8 cellular contexts compared by ENCODE assay signal in the genomic region with DNA sequence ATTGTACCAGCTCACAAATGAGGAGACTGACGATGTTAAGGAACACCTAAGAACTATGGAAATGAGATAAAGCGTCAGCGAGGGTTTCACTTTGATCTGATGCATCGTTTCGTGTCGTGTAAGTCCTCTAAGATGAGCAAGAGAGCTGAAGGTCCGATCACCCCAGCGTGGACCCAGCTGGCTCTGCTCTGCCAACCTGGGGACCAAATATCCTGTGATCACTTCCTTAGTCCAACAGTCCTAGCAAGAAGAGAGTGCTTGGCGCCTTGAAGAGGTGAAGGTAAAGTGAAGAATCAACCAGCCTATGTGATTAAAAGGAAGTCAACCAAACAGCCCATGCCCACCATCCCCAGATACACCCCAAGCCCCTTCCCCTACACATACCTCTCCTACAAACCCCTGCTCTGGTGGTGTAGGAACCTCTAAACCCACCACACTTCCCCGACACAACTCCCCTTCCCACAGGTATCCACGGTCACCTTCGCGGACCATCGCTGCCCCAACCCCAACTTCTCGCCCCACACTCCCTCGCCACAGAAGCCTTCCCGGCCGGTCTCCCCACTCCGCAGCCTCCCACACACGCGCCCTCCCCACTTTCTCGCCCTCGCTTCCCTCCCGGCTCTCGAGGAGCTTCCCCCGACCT. TPM values are rescaled to one million over a fixed set of nuclear protein-coding genes. Genes with fewer than 3 reads are reported as not detected.
DNase-seq lines count a peak whose midpoint lies in the region; ATAC-seq, FAIRE-seq and TF ChIP-seq lines count a peak whose summit lies in the region.

No MANE protein-coding gene starts in this region.

- TF ChIP-seq RAD21 in HepG2 (CRISPR knock-in tag; IDR thresholded peaks at IDR 0.05): no peak

- peak overlapping the region; percentile 67 for H3K4me2 ChIP-seq in HepG2 (ENCODE audit: low read depth, low read length)

- no peak for TF ChIP-seq EP300 in HepG2 (IDR thresholded peaks at IDR 0.05; ENCODE audit: low read depth in 2 of 2, low read length in 2 of 2)
- no peak for TF ChIP-seq EP300 in HepG2 (CRISPR knock-in tag; IDR thresholded peaks at IDR 0.05; ENCODE audit: borderline replicate concordance)

- peak; percentile 43 for ATAC-seq in HepG2
- ATAC-seq in HG02623 (IDR thresholded peaks at IDR 0.05; ENCODE audit: unreplicated experiment): no peak

- CTCF ChIA-PET in RWPE1 (lab: Yijun Ruan, JAX) (no interaction called here), MCF 10A (lab: Yijun Ruan, JAX) (interaction anchor here (1.2 kb wide), 1 partner anchor 18 kb away, joined by 3 read pairs; no protein-coding TSS in a partner anchor), HepG2 (lab: Yijun Ruan, JAX; ENCODE audit: low intra/inter-chr PET ratio, low total read pairs) (no interaction called here)

- H3K9me3 ChIP-seq in HepG2 (ENCODE audit: low read length): no peaks in the 10 kb centered on the region

- BruUV-seq in MCF 10A (replicated peaks; lab: Mats Ljungman, UMichigan) (no TSS peak), HepG2 (replicated peaks; lab: Mats Ljungman, UMichigan) (no TSS peak)

- H3K79me2 ChIP-seq in HepG2 (ENCODE audit: insufficient read depth, low read length): peaks cover 47% of the 10 kb centered on the region

- peak overlapping the region; percentile 77 to 96 (median 95) for H3K4me3 ChIP-seq in HepG2 (replicated peaks in 1 of 3; ENCODE audit: insufficient read depth in 1 of 3, low read depth in 2 of 3, low read length in 3 of 3)

- no peak overlapping the region for H2AFZ ChIP-seq in HepG2 (ENCODE audit: low read length)

- POLR2A ChIA-PET in RWPE1 (lab: Yijun Ruan, JAX; ENCODE audit: low non-redundant PET): interaction anchor here (0.5 kb wide), 1 partner anchor 11 kb away, joined by 3 read pairs; no protein-coding TSS in a partner anchor
- POLR2A ChIA-PET in MCF 10A (lab: Yijun Ruan, JAX): interaction anchor here (0.5 to 3.8 kb wide), 23 partner anchors 8 to 227 kb away, joined by 3 to 34 read pairs (median 5); partner anchors contain the start of genes CDC123, DHTKD1 and NUDT5
- POLR2A ChIA-PET in HepG2 (lab: Yijun Ruan, JAX): interaction anchor here (0.6 to 2.6 kb wide), 13 partner anchors 8 to 342 kb away, joined by 3 to 43 read pairs (median 4); partner anchors contain the start of genes CDC123, DHTKD1 and NUDT5

- H3K4me3 Mint-ChIP-seq in MCF 10A (ENCODE audit: unreplicated experiment): peak overlapping the region; percentile 97

- H4K20me1 ChIP-seq in HepG2 (ENCODE audit: insufficient read depth, low read length): no peaks in the 10 kb centered on the region

- peaks cover 6% of the 10 kb centered on the region for H3K36me3 Mint-ChIP-seq in MCF 10A (ENCODE audit: insufficient read depth, unreplicated experiment)

- H3K27me3 Mint-ChIP-seq in MCF 10A (ENCODE audit: insufficient read depth, unreplicated experiment): no peaks in the 10 kb centered on the region

- H3K4me1 ChIP-seq in HepG2 (ENCODE audit: insufficient read depth, low read length): peaks cover 35% of the 10 kb centered on the region

- H3K27ac ChIP-seq in RWPE1: peak overlapping the region; percentile 92
- H3K27ac ChIP-seq in HepG2 (ENCODE audit: extremely low read length, insufficient read depth, low read length): peak overlapping the region; percentile 99

- H3K27ac Mint-ChIP-seq in MCF 10A (ENCODE audit: low read depth, unreplicated experiment): peak overlapping the region; percentile 100

- intact Hi-C loops in MCF 10A (cut with micrococcal nuclease) (loop anchor here (2.0 kb wide), 1 partner anchor 89 kb away; no protein-coding TSS in a partner anchor), HepG2 (cut with micrococcal nuclease; ENCODE audit: unreplicated experiment) (loop anchor here (5.0 kb wide), 1 partner anchor 85 kb away; the partner anchor contains the start of gene SEC61A2)

- TF ChIP-seq CTCF in GM20000 (IDR thresholded peaks at IDR 0.05; ENCODE audit: extremely low read depth, missing control alignments) (no peak), RWPE1 (conservative IDR thresholded peaks at IDR 0.05; ENCODE audit: low read depth) (no peak), MCF 10A (IDR thresholded peaks at IDR 0.05; ENCODE audit: unreplicated experiment) (no peak), HepG2 (CRISPR knock-in tag; IDR thresholded peaks at IDR 0.05) (no peak)

- peak; percentile 33 for DNase-seq in CD1c-positive myeloid dendritic cell (ENCODE audit: extremely low spot score)
- DNase-seq in GM20000 (ENCODE audit: low spot score): peak; percentile 26
- peak; percentile 16 for DNase-seq in RWPE1 (ENCODE audit: low spot score)
- peak; percentile 30 for DNase-seq in MCF 10A (ENCODE audit: unreplicated experiment)
- peak; percentile 33 for DNase-seq in HepG2 (ENCODE audit: low spot score)
- peak; percentile 7 to 22 (median 20) for DNase-seq in stimulated activated CD4-positive, alpha-beta T cell treated with anti-CD3 and anti-CD28 coated beads, TNF-alpha, amount 100 ng/mL, for 24 hours (ENCODE audit: low read depth in 3 of 3)
- DNase-seq in NCI-H1417 treated with DMSO at 0.1 percent for 48 hours (lab: John Stamatoyannopoulos, UW): no peak

- FAIRE-seq in HepG2 (lab: Jason Lieb, UNC): no peak

- under 1% methylated on average over 26 of the region's 26 CpGs for WGBS in HepG2 (ENCODE audit: low lambda C conversion rate)

- no peak for TF ChIP-seq POLR2A in HepG2 (IDR thresholded peaks at IDR 0.05; ENCODE audit: insufficient read depth in 1 of 2, low read depth in 2 of 2, low read length in 2 of 2)

- H3K4me1 Mint-ChIP-seq in MCF 10A (ENCODE audit: insufficient read depth, unreplicated experiment): peaks cover 12% of the 10 kb centered on the region

- H3K27me3 ChIP-seq in HepG2 (ENCODE audit: control insufficient read depth in 1 of 2, insufficient read depth in 2 of 2, low read length in 2 of 2): no peaks in the 10 kb centered on the region; a peak in 1 of 5 replicates

- peak overlapping the region; percentile 99 for H3K9ac ChIP-seq in HepG2 (ENCODE audit: insufficient read depth, low read depth, low read length)

- in situ Hi-C loops in HepG2 (cut with HindIII; ENCODE audit: extremely low pct_ligation_motif_present, low pct_unique_long_range_greater_than_20kb): no loop called here

- no peaks in the 10 kb centered on the region for H3K36me3 ChIP-seq in HepG2 (replicated peaks in 1 of 2; ENCODE audit: control insufficient read depth in 1 of 2, insufficient read depth in 2 of 2, low read length in 2 of 2)

- H3K9me3 Mint-ChIP-seq in MCF 10A (ENCODE audit: unreplicated experiment): peaks cover 8% of the 10 kb centered on the region

RNA-seq across cellular contexts. Expression of gene UPF2, which starts 0.7 kb away (rescaled TPM):
- total RNA-seq in MCF 10A (2022): 24.3 and 24.7 TPM in 2 replicates
- 14.5 and 21.8 TPM in 2 replicates for total RNA-seq in HepG2 (2016; rRNA removed; fragmentation: Illumina TruSeq; extraction: Trizol)
- total RNA-seq in HepG2 (2016; cell fraction: cytosol; rRNA removed; fragmentation: Illumina TruSeq; extraction: Trizol; ENCODE audit: low read depth): 9.1 and 11.7 TPM in 2 replicates
- total RNA-seq in HepG2 (2016; cell fraction: insoluble cytoplasmic fraction; rRNA removed; fragmentation: Illumina TruSeq; extraction: Trizol): 15.1 and 21.6 TPM in 2 replicates
- 6.1 and 6.9 TPM in 2 replicates for total RNA-seq in HepG2 (2016; cell fraction: membrane; rRNA removed; fragmentation: Illumina TruSeq; extraction: Trizol)
- 17.2 and 19.6 TPM in 2 replicates for total RNA-seq in HepG2 (2016; cell fraction: nucleus; rRNA removed; fragmentation: Illumina TruSeq; extraction: Trizol)
- 5.7 and 6.2 TPM in 2 replicates for polyA plus RNA-seq in HepG2 (2011; rRNA removed)
- 2.8 and 4.5 TPM in 2 replicates for polyA plus RNA-seq in HepG2 (2011; cell fraction: cytosol; rRNA removed)
- 3.2 and 4.2 TPM in 2 replicates for polyA plus RNA-seq in HepG2 (2011; cell fraction: nucleus; rRNA removed)
- polyA plus RNA-seq in HepG2 (2012): 8.2 and 11.6 TPM in 2 replicates
- polyA plus RNA-seq in HepG2 (2016; cell fraction: cytosol; fragmentation: Illumina TruSeq; extraction: Trizol; ENCODE audit: low read depth): 0.57 and 0.61 TPM in 2 replicates
- polyA plus RNA-seq in HepG2 (2016; cell fraction: insoluble cytoplasmic fraction; fragmentation: Illumina TruSeq; extraction: Trizol; ENCODE audit: low read depth): 15.8 and 18.5 TPM in 2 replicates
- 1.3 and 1.7 TPM in 2 replicates for polyA plus RNA-seq in HepG2 (2016; cell fraction: membrane; fragmentation: Illumina TruSeq; extraction: Trizol; ENCODE audit: low read depth)
- 14.3 and 16.1 TPM in 2 replicates for polyA plus RNA-seq in HepG2 (2016; cell fraction: nucleus; fragmentation: Illumina TruSeq; extraction: Trizol; ENCODE audit: insufficient read depth, low read depth)
- 2.5 and 5.9 TPM in 2 replicates for polyA minus RNA-seq in HepG2 (2011; rRNA and poly(A)+ RNA removed; ENCODE audit: low replicate concordance)
- polyA minus RNA-seq in HepG2 (2011; cell fraction: cytosol; rRNA and poly(A)+ RNA removed): 5.9 and 6.1 TPM in 2 replicates
- polyA minus RNA-seq in HepG2 (2011; cell fraction: nucleus; rRNA and poly(A)+ RNA removed): 18.9 and 21.9 TPM in 2 replicates

RNA-seq across cellular contexts. Expression of gene DHTKD1, which starts 26.9 kb away (rescaled TPM):
- 16.0 and 17.3 TPM in 2 replicates for total RNA-seq in MCF 10A (2022)
- total RNA-seq in HepG2 (2016; rRNA removed; fragmentation: Illumina TruSeq; extraction: Trizol): 9.6 and 10.7 TPM in 2 replicates
- total RNA-seq in HepG2 (2016; cell fraction: cytosol; rRNA removed; fragmentation: Illumina TruSeq; extraction: Trizol; ENCODE audit: low read depth): 24.3 and 27.8 TPM in 2 replicates
- 10.6 and 11.0 TPM in 2 replicates for total RNA-seq in HepG2 (2016; cell fraction: insoluble cytoplasmic fraction; rRNA removed; fragmentation: Illumina TruSeq; extraction: Trizol)
- total RNA-seq in HepG2 (2016; cell fraction: membrane; rRNA removed; fragmentation: Illumina TruSeq; extraction: Trizol): 19.5 and 22.7 TPM in 2 replicates
- 9.6 and 11.8 TPM in 2 replicates for total RNA-seq in HepG2 (2016; cell fraction: nucleus; rRNA removed; fragmentation: Illumina TruSeq; extraction: Trizol)
- 9.0 and 14.1 TPM in 2 replicates for polyA plus RNA-seq in HepG2 (2011; rRNA removed)
- 11.3 and 18.8 TPM in 2 replicates for polyA plus RNA-seq in HepG2 (2011; cell fraction: cytosol; rRNA removed)
- 6.8 and 9.1 TPM in 2 replicates for polyA plus RNA-seq in HepG2 (2011; cell fraction: nucleus; rRNA removed)
- 6.1 and 6.4 TPM in 2 replicates for polyA plus RNA-seq in HepG2 (2012)
- polyA plus RNA-seq in HepG2 (2016; cell fraction: cytosol; fragmentation: Illumina TruSeq; extraction: Trizol; ENCODE audit: low read depth): 0.53 and 0.54 TPM in 2 replicates
- 7.1 and 7.2 TPM in 2 replicates for polyA plus RNA-seq in HepG2 (2016; cell fraction: insoluble cytoplasmic fraction; fragmentation: Illumina TruSeq; extraction: Trizol; ENCODE audit: low read depth)
- 1.5 and 1.7 TPM in 2 replicates for polyA plus RNA-seq in HepG2 (2016; cell fraction: membrane; fragmentation: Illumina TruSeq; extraction: Trizol; ENCODE audit: low read depth)
- 8.5 and 11.5 TPM in 2 replicates for polyA plus RNA-seq in HepG2 (2016; cell fraction: nucleus; fragmentation: Illumina TruSeq; extraction: Trizol; ENCODE audit: insufficient read depth, low read depth)
- polyA minus RNA-seq in HepG2 (2011; rRNA and poly(A)+ RNA removed; ENCODE audit: low replicate concordance): 39.7 and 93.9 TPM in 2 replicates
- polyA minus RNA-seq in HepG2 (2011; cell fraction: cytosol; rRNA and poly(A)+ RNA removed): 19.3 and 23.3 TPM in 2 replicates
- 17.2 and 20.1 TPM in 2 replicates for polyA minus RNA-seq in HepG2 (2011; cell fraction: nucleus; rRNA and poly(A)+ RNA removed)
